In genomic region chr7:123717689-123718088, GRCh38 we compare ENCODE assay signal across 21 cellular contexts. TPM values are rescaled to one million over a fixed set of nuclear protein-coding genes. Genes with fewer than 3 reads are reported as not detected.
A peak's percentile ranks its signal among the peaks of the same experiment; 100 is the strongest.
DNase-seq lines count a peak whose midpoint lies in the region; ATAC-seq, FAIRE-seq and TF ChIP-seq lines count a peak whose summit lies in the region.
"Had no signal": no experiment of that assay in that cellular context is flagged by ENCODE, and none has a peak within 500 bp of the region (broad histone marks: within the 10 kb centered on the region; RNA-seq: fewer than 3 reads in every experiment).

No MANE protein-coding gene starts in this region.

- H3K36me3 ChIP-seq in GM23338 (ENCODE audit: insufficient read depth) (no peaks in the 10 kb centered on the region), GM12878 (ENCODE audit: control insufficient read depth in 2 of 2, insufficient read depth in 2 of 2, low read length in 1 of 2) (peaks cover 0 to 2% of the 10 kb centered on the region in 2 experiments; a peak in 1 of 4 replicates)

- H3K4me2 ChIP-seq in GM23338 (no peak overlapping the region), GM12878 (ENCODE audit: control insufficient read depth, insufficient read depth) (no peak overlapping the region)
- H3K4me2 ChIP-seq: A549; BLaER1 treated with 17β-estradiol and CSF1 and Interleukin-3, amounts not matched to agents 10 nM and 100 nM had no signal

- H3K79me2 ChIP-seq in GM23338 (replicated peaks; ENCODE audit: insufficient read depth) (peaks cover 100% of the 10 kb centered on the region), GM12878 (ENCODE audit: control insufficient read depth, insufficient read depth, low read length) (peaks cover 36% of the 10 kb centered on the region)

- H3K4me3 Mint-ChIP-seq in GM23338 (no peak overlapping the region), nephron progenitor cell (no peak overlapping the region)
- H3K4me3 Mint-ChIP-seq: B cell; CD4-positive, alpha-beta T cell; CD8-positive, alpha-beta T cell had no signal

- POLR2A ChIA-PET in GM12878 (lab: Charles Lee): interaction anchor here (1.3 to 1.5 kb wide), 2 partner anchors 9 to 31 kb away, joined by 3 to 5 read pairs; partner anchors contain the start of gene WASL

- H4K20me1 ChIP-seq in GM23338 (replicated peaks; ENCODE audit: insufficient read depth) (peaks cover 27% of the 10 kb centered on the region), GM12878 (ENCODE audit: control insufficient read depth, insufficient read depth) (no peaks in the 10 kb centered on the region)

- H3K36me3 Mint-ChIP-seq in GM23338 (ENCODE audit: low read depth) (peaks cover 14% of the 10 kb centered on the region; the same call in 2 of the 3 replicates), nephron progenitor cell (ENCODE audit: low read depth) (peaks cover 43% of the 10 kb centered on the region)

- H3K9me3 ChIP-seq in GM12878 (replicated peaks; ENCODE audit: control insufficient read depth, insufficient read depth, low read length): no peaks in the 10 kb centered on the region
- H3K9me3 ChIP-seq: A549, Caco-2 had no signal

- H2AFZ ChIP-seq in GM23338: no peak overlapping the region
- no peak overlapping the region for H2AFZ ChIP-seq in GM12878 (ENCODE audit: control insufficient read depth, low read depth, low read length)

- no peak for ATAC-seq in GM23338
- no peak for ATAC-seq in GM12878
- ATAC-seq: A549; CD8-positive, alpha-beta T cell had no signal

- H3K27me3 ChIP-seq in GM23338 (ENCODE audit: insufficient read depth): no peaks in the 10 kb centered on the region
- H3K27me3 ChIP-seq in GM12878 (replicated peaks in 1 of 2; ENCODE audit: control insufficient read depth in 2 of 2, insufficient read depth in 2 of 2, low read length in 1 of 2): no peaks in the 10 kb centered on the region
- H3K27me3 ChIP-seq: BLaER1 treated with 17β-estradiol and CSF1 and Interleukin-3, amounts not matched to agents 10 nM and 100 nM had no signal

- TF ChIP-seq CTCF in GM23338 (conservative IDR thresholded peaks at IDR 0.05; ENCODE audit: low read depth in 2 of 2): no peak
- no peak for TF ChIP-seq CTCF in GM12878 (IDR thresholded peaks at IDR 0.05 in 2 of 3, conservative IDR thresholded peaks at IDR 0.05 in 1 of 3; ENCODE audit: control insufficient read depth in 2 of 3, extremely low read depth in 1 of 3, insufficient read depth in 1 of 3, low read depth in 3 of 3, low read length in 3 of 3)
- TF ChIP-seq CTCF in nephron progenitor cell (IDR thresholded peaks at IDR 0.05): no peak

- peaks cover 15% of the 10 kb centered on the region for H3K4me1 ChIP-seq in GM23338 (ENCODE audit: insufficient read depth)
- H3K4me1 ChIP-seq in GM12878 (ENCODE audit: control insufficient read depth, insufficient read depth, low read length): 0 out of 2 replicates have a peak, but pooled peaks cover 6% of the 10 kb centered on the region

- intact Hi-C loops in GM12878 (cut with micrococcal nuclease; ENCODE audit: unreplicated experiment): no loop called here

- H3K27ac ChIP-seq in GM23338 (ENCODE audit: low read depth): no peak overlapping the region
- H3K27ac ChIP-seq in GM12878 (ENCODE audit: control insufficient read depth, insufficient read depth): no peak overlapping the region
- H3K27ac ChIP-seq: 22Rv1; A549; BLaER1 treated with 17β-estradiol and CSF1 and Interleukin-3, amounts not matched to agents 10 nM and 100 nM; C4-2B had no signal

- CTCF ChIA-PET in GM12878 (lab: Yijun Ruan, JAX): interaction anchor here (1.1 to 2.6 kb wide), 5 partner anchors 16 to 147 kb away, joined by 3 to 10 read pairs (median 3); partner anchors contain the start of gene WASL

- H3K9ac ChIP-seq in GM12878 (ENCODE audit: control insufficient read depth, insufficient read depth, low read length): no peak overlapping the region
- H3K9ac ChIP-seq: BLaER1 treated with 17β-estradiol and CSF1 and Interleukin-3, amounts not matched to agents 10 nM and 100 nM had no signal

- no peak overlapping the region for H3K4me3 ChIP-seq in GM23338
- H3K4me3 ChIP-seq in GM12878: no peak overlapping the region
- H3K4me3 ChIP-seq: A549; BLaER1 treated with 17β-estradiol and CSF1 and Interleukin-3, amounts not matched to agents 10 nM and 100 nM had no signal

- peaks cover 25% of the 10 kb centered on the region for H3K4me1 Mint-ChIP-seq in GM23338
- peaks cover 13% of the 10 kb centered on the region for H3K4me1 Mint-ChIP-seq in nephron progenitor cell

- 100% methylated on average over 3 of the region's 3 CpGs for WGBS in GM12878 (ENCODE audit: insufficient coverage, insufficient replicate concordance, low lambda C conversion rate, missing lambda C conversion rate)

- FAIRE-seq in GM12878 (lab: Jason Lieb, UNC): no peak
- FAIRE-seq: A549, D721Med, G401.6, GM12892, GM18507 had no signal

- SMC1A ChIA-PET in GM12878 (lab: Charles Lee; ENCODE audit: uncharacterized antibody, unreplicated experiment): interaction anchor here (0.8 to 2.4 kb wide), 4 partner anchors 9 to 35 kb away, joined by 3 to 6 read pairs (median 4); no protein-coding TSS in a partner anchor

- TF ChIP-seq POLR2A in GM12878 (IDR thresholded peaks at IDR 0.05; ENCODE audit: low read depth, low read length): no peak

- TF ChIP-seq RAD21 in GM12878 (IDR thresholded peaks at IDR 0.05; ENCODE audit: insufficient read depth, low read depth, low read length): no peak

- RAD21 ChIA-PET in GM12878 (lab: Charles Lee; ENCODE audit: unreplicated experiment): interaction anchor here (1.9 kb wide), 1 partner anchor 28 kb away, joined by 5 read pairs; no protein-coding TSS in a partner anchor

- no peak for TF ChIP-seq EP300 in GM12878 (IDR thresholded peaks at IDR 0.05; ENCODE audit: borderline replicate concordance in 1 of 2, control insufficient read depth in 1 of 2, low read depth in 2 of 2, low read length in 2 of 2)

- H3K27ac Mint-ChIP-seq in GM23338 (peak overlapping the region; percentile 65; the same call in 1 of the 2 replicates), nephron progenitor cell (peak overlapping the region; percentile 34)
- H3K27ac Mint-ChIP-seq: B cell; CD4-positive, alpha-beta T cell; CD8-positive, alpha-beta T cell had no signal

- no peaks in the 10 kb centered on the region for H3F3A ChIP-seq in GM23338 (replicated peaks; ENCODE audit: low read depth)

- no peak for DNase-seq in GM23338 (ENCODE audit: low spot score)
- no peak for DNase-seq in GM12878 (ENCODE audit: low read depth, low spot score)
- DNase-seq in nephron progenitor cell: no peak
- DNase-seq in activated effector memory CD4-positive, alpha-beta T cell treated with anti-CD3 and anti-CD28 coated beads, Interleukin-2, amount 50 U/mL, for 16 hours: no peak
- DNase-seq in superior temporal gyrus (ENCODE audit: extremely low spot score): no peak
- DNase-seq: AML-193; Caco-2; Calu3; CD4-positive, alpha-beta T cell; CD8-positive, alpha-beta T cell; DMS79 treated with DMSO at 0.1 percent for 48 hours; GF-D8 had no signal

- no peaks in the 10 kb centered on the region for H3K9me2 ChIP-seq in GM23338 (ENCODE audit: insufficient read depth)

- BruUV-seq in GM12878 (replicated peaks; lab: Mats Ljungman, UMichigan): no TSS peak

- in situ Hi-C loops in GM12878 (cut with MboI): no loop called here

- no peaks in the 10 kb centered on the region for H3K9me3 Mint-ChIP-seq in GM23338
- H3K9me3 Mint-ChIP-seq in nephron progenitor cell: peaks cover 14% of the 10 kb centered on the region
- H3K9me3 Mint-ChIP-seq: CD4-positive, alpha-beta T cell; CD8-positive, alpha-beta T cell had no signal

- peaks cover 3% of the 10 kb centered on the region for H3K27me3 Mint-ChIP-seq in GM23338 (ENCODE audit: insufficient read depth, low read depth, poor library complexity)
- H3K27me3 Mint-ChIP-seq in nephron progenitor cell (ENCODE audit: low read depth, poor library complexity): no peaks in the 10 kb centered on the region
- H3K27me3 Mint-ChIP-seq: B cell; CD4-positive, alpha-beta T cell had no signal

TF ChIP-seq in GM23338, 12 proteins besides CTCF, POLR2A, EP300 and RAD21 (continues in another document):
- TF ChIP-seq CREB1 (CRISPR knock-in tag; IDR thresholded peaks at IDR 0.05; ENCODE audit: low read depth): no peak

TF ChIP-seq in GM12878, 131 proteins besides CTCF, POLR2A, EP300 and RAD21 (continues in another document):
- no peak for TF ChIP-seq TCF7 (IDR thresholded peaks at IDR 0.05; ENCODE audit: borderline replicate concordance)

RNA-seq across cellular contexts. Expression of gene WASL, which starts 31.1 kb away (rescaled TPM):
- 45.3 and 57.0 TPM in 2 replicates for total RNA-seq in GM23338 (2014; rRNA removed; shearing (Covaris generic))
- polyA plus RNA-seq in GM23338 (2016; fragmentation: Nextera tagmentation; extraction: Ambion mirVana) (35.6 and 36.4 TPM in 2 replicates), GM12878 (2011; rRNA removed) (4.0 and 5.5 TPM in 2 replicates), GM12878 (2014; fragmentation: Illumina TruSeq; extraction: Trizol) (4.3 and 6.4 TPM in 2 replicates), GM12878 (2014; fragmentation: Nextera tagmentation; extraction: Ambion mirVana) (1 to 10 TPM; 2.0 to 2.1 TPM), GM12878 (2014; rRNA removed) (3.0 and 3.2 TPM in 2 replicates), GM12878 (2016; fragmentation: Nextera tagmentation; extraction: Ambion mirVana) (1 to 10 TPM; 3.5 TPM)
- 22.8 and 24.8 TPM in 2 replicates for total RNA-seq in GM12878 (2013; cell fraction: nucleolus; rRNA removed)
- total RNA-seq in GM12878 (2014; rRNA removed) (3.1 and 3.2 TPM in 2 replicates), GM12878 (2014; rRNA removed; fragmentation: Illumina TruSeq; extraction: Trizol) (4.6 and 4.7 TPM in 2 replicates), GM12878 (2021) (6.4 and 6.5 TPM in 2 replicates)
- polyA plus RNA-seq in GM12878 (2011; ENCODE audit: low read depth): 1.3 TPM
- 1.6 and 1.9 TPM in 2 replicates for polyA plus RNA-seq in GM12878 (2011; cell fraction: cytosol; rRNA removed)
- polyA plus RNA-seq in GM12878 (2011; cell fraction: nucleus; rRNA removed): 7.0 and 7.3 TPM in 2 replicates
- 2.7 and 3.3 TPM in 2 replicates for polyA plus RNA-seq in GM12878 (2012)
- polyA minus RNA-seq in GM12878 (2011; rRNA and poly(A)+ RNA removed): 3.7 and 4.4 TPM in 2 replicates
- polyA minus RNA-seq in GM12878 (2011; cell fraction: cytosol; rRNA and poly(A)+ RNA removed): 2.1 and 3.5 TPM in 2 replicates
- 17.9 and 30.2 TPM in 2 replicates for polyA minus RNA-seq in GM12878 (2011; cell fraction: nucleus; rRNA and poly(A)+ RNA removed)
